Comparison of ENCODE assay signal across 1 cellular context in the genomic region with DNA sequence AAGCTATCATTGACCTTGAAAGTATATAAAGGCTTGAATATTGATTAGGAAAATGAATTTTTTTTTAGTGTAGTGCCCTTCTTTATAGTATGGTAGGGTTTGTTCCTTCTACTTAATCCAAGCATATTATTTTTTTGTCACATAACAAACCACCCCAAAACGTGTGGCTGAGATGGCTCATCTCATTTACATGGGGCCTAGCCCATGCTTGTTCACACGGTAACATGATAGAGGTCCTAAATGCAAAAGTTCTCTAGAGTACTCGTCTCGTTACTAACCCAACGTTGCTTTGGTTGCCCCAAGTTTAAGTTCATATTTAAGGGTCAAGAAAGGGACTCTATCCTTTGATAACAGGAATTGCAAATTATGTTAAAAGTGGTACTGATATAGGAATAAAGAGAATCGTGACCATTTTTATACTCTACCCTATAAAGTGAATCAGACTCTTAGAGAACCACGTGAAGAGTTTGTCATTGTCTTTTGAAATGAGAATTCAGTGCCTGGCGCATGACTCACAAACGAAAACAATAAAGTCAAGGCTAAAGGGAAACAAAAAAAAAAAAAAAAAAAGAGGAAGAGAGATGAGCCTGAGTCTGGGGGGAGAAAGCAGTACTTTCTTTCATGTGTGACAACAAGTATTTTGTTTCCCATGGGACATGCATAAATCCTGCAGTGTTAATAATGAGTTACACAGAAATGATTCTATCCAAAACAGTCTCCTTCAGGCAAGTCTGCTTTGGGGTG.
TF ChIP-seq lines count a peak whose summit lies in the region.

No MANE protein-coding gene starts in this region.

TF ChIP-seq in K562, 482 proteins besides CTCF, POLR2A, EP300 and RAD21 (continued from another document):
- TF ChIP-seq, protein P1, sequence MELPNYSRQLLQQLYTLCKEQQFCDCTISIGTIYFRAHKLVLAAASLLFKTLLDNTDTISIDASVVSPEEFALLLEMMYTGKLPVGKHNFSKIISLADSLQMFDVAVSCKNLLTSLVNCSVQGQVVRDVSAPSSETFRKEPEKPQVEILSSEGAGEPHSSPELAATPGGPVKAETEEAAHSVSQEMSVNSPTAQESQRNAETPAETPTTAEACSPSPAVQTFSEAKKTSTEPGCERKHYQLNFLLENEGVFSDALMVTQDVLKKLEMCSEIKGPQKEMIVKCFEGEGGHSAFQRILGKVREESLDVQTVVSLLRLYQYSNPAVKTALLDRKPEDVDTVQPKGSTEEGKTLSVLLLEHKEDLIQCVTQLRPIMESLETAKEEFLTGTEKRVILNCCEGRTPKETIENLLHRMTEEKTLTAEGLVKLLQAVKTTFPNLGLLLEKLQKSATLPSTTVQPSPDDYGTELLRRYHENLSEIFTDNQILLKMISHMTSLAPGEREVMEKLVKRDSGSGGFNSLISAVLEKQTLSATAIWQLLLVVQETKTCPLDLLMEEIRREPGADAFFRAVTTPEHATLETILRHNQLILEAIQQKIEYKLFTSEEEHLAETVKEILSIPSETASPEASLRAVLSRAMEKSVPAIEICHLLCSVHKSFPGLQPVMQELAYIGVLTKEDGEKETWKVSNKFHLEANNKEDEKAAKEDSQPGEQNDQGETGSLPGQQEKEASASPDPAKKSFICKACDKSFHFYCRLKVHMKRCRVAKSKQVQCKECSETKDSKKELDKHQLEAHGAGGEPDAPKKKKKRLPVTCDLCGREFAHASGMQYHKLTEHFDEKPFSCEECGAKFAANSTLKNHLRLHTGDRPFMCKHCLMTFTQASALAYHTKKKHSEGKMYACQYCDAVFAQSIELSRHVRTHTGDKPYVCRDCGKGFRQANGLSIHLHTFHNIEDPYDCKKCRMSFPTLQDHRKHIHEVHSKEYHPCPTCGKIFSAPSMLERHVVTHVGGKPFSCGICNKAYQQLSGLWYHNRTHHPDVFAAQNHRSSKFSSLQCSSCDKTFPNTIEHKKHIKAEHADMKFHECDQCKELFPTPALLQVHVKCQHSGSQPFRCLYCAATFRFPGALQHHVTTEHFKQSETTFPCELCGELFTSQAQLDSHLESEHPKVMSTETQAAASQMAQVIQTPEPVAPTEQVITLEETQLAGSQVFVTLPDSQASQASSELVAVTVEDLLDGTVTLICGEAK (IDR thresholded peaks at IDR 0.05): peak; percentile 78
- TF ChIP-seq, protein P1 (CRISPR knock-in tag; IDR thresholded peaks at IDR 0.05): no peak
- TF ChIP-seq SPI1 (IDR thresholded peaks at IDR 0.05; ENCODE audit: borderline replicate concordance, low read depth, low read length) (0 out of 2 replicates have a peak, but pooled peaks have one; percentile 13), ZNF384 (IDR thresholded peaks at IDR 0.05; ENCODE audit: low read depth, low read length) (peak; percentile 61), FOSL1 (tag; conservative IDR thresholded peaks at IDR 0.05) (peak; percentile 48; the same call in 1 of the 2 replicates)
